ENCODE assay signal across 15 cellular contexts in genomic region chr17:5329784-5330557, GRCh38. TPM values are rescaled to one million over a fixed set of nuclear protein-coding genes. Genes with fewer than 3 reads are reported as not detected.
DNase-seq lines count a peak whose midpoint lies in the region; ATAC-seq, FAIRE-seq and TF ChIP-seq lines count a peak whose summit lies in the region.
"Had no signal": no experiment of that assay in that cellular context is flagged by ENCODE, and none has a peak within 500 bp of the region (broad histone marks: within the 10 kb centered on the region; RNA-seq: fewer than 3 reads in every experiment).

No MANE protein-coding gene starts in this region.

- TF ChIP-seq CTCF in AG09309 (IDR thresholded peaks at IDR 0.05; ENCODE audit: control insufficient read depth, insufficient read depth, low read depth, low read length, missing control alignments) = no peak
- TF ChIP-seq CTCF in fibroblast of the aortic adventitia (IDR thresholded peaks at IDR 0.05; ENCODE audit: insufficient read depth, low read length) = no peak
- no peak for TF ChIP-seq CTCF in lower leg skin (IDR thresholded peaks at IDR 0.05)

- H3K4me3 Mint-ChIP-seq in T-helper 17 cell = peak overlapping the region; percentile 31
- H3K4me3 Mint-ChIP-seq: nephron progenitor cell had no signal

- intact Hi-C loops in lower leg skin (cut with DNase I; ENCODE audit: low total_unique reads) = no loop called here

- ATAC-seq in T-helper 17 cell = peak; percentile 89
- ATAC-seq: HCT116 had no signal

- peak overlapping the region; percentile 85 for H3K27ac Mint-ChIP-seq in T-helper 17 cell
- H3K27ac Mint-ChIP-seq: nephron progenitor cell had no signal

- H3K27me3 Mint-ChIP-seq in T-helper 17 cell = no peaks in the 10 kb centered on the region

- TF ChIP-seq POLR2A in GM12891 (IDR thresholded peaks at IDR 0.05; ENCODE audit: low read depth, low read length) (no peak), lower leg skin (IDR thresholded peaks at IDR 0.05) (no peak)

- peaks cover 32% of the 10 kb centered on the region for H3K4me1 Mint-ChIP-seq in T-helper 17 cell
- H3K4me1 Mint-ChIP-seq: nephron progenitor cell had no signal

- no peak overlapping the region for H3K4me3 ChIP-seq in AG09309 (ENCODE audit: control insufficient read depth, low read depth, low read length)
- H3K4me3 ChIP-seq in fibroblast of the aortic adventitia (ENCODE audit: low read depth, low read length) = no peak overlapping the region
- no peak overlapping the region for H3K4me3 ChIP-seq in lower leg skin (ENCODE audit: low read depth, poor library complexity, severe bottlenecking)
- H3K4me3 ChIP-seq: BLaER1 treated with 17β-estradiol and CSF1 and Interleukin-3, amounts not matched to agents 10 nM and 100 nM; vagina had no signal

- DNase-seq in AG09309 (ENCODE audit: low read depth) = peak; percentile 2
- DNase-seq in GM12891 (ENCODE audit: insufficient read length, low spot score) = no peak
- no peak for DNase-seq in T-helper 17 cell
- peak; percentile 4 for DNase-seq in fibroblast of the aortic adventitia (ENCODE audit: low read depth)
- no peak for DNase-seq in SHP77 treated with DMSO at 0.1 percent for 48 hours (lab: John Stamatoyannopoulos, UW)
- no peak for DNase-seq in lower leg skin (ENCODE audit: low spot score in 2 of 2)
- no peak for DNase-seq in nucleus accumbens (lab: John Stamatoyannopoulos, UW)
- DNase-seq in cerebellum (ENCODE audit: low spot score) = no peak
- DNase-seq: foreskin melanocyte, kidney, nephron progenitor cell, small intestine had no signal

- FAIRE-seq in GM12891 (lab: Jason Lieb, UNC) = peak; percentile 48
- FAIRE-seq: kidney, small intestine had no signal

- peaks cover 5% of the 10 kb centered on the region for H3K36me3 Mint-ChIP-seq in T-helper 17 cell (ENCODE audit: low read depth)

- WGBS in lower leg skin, 2 donors = 64 to 71% methylated on average over 2 of the region's 2 CpGs

- H3K9me3 ChIP-seq in T-helper 17 cell (ENCODE audit: control insufficient read depth, low read length, poor library complexity, severe bottlenecking) = no peaks in the 10 kb centered on the region
- H3K9me3 ChIP-seq: BLaER1 treated with 17β-estradiol and CSF1 and Interleukin-3, amounts not matched to agents 10 nM and 100 nM; vagina had no signal

TF ChIP-seq in GM12891, 5 proteins besides CTCF, POLR2A, EP300 and RAD21:
- TF ChIP-seq PAX5 (IDR thresholded peaks at IDR 0.05; ENCODE audit: insufficient read depth, low read length, severe bottlenecking) = no peak

RNA-seq across cellular contexts. Expression of gene RABEP1, which starts 47.9 kb away (rescaled TPM):
- 40.8 TPM for polyA plus RNA-seq in GM12891 (2012; ENCODE audit: low read depth, missing spikeins)
- total RNA-seq in T-helper 17 cell (10 to 100 TPM; 33.2 to 33.6 TPM), fibroblast of the aortic adventitia (ENCODE audit: low replicate concordance) (43.5 and 81.4 TPM in 2 replicates), lower leg skin (10 to 100 TPM; 16.5 to 27.4 (median 25.4) TPM), cerebellum (63.1 TPM)

Comparison
In these comparisons a context has a peak if more than half of its experiments do, and no peak if none do; other contexts are left out.
1. DNase-seq: peak in AG09309 (single experiment) and fibroblast of the aortic adventitia (single experiment); none in GM12891 (single experiment), T-helper 17 cell (0 of 3), SHP77 treated with DMSO at 0.1 percent for 48 hours (single experiment), lower leg skin (0 of 2), nucleus accumbens (0 of 56) and cerebellum (single experiment).